Comparison of ENCODE assay signal across 16 cellular contexts in the genomic region with DNA sequence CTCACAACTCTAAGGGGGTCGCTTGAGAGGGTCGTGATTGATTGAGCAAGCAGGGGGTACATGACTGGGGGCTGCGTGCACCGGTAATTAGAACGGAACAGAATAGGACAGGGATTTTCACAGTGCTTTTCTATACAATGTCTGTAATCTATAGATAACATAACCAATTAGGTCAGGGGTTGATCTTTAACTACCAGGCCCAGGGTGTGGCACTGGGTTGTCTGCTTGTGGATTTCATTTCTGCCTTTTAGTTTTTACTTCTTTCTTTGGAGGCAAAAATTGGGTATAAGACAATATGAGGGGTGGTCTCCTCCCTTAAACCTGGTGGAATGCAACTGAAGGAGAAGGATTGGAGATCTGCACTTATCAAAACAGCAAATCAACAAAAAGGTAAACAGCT. TPM values are rescaled to one million over a fixed set of nuclear protein-coding genes. Genes with fewer than 3 reads are reported as not detected.
"Had no signal": no experiment of that assay in that cellular context is flagged by ENCODE, and none has a peak within 500 bp of the region (broad histone marks: within the 10 kb centered on the region; RNA-seq: fewer than 3 reads in every experiment).

No MANE protein-coding gene starts in this region.

RNA-seq across cellular contexts. Expression of a gene that starts 30.6 kb away (rescaled TPM):
- total RNA-seq: activated naive CD4-positive, alpha-beta T cell treated with anti-CD3 and anti-CD28 coated beads for 36 hours; activated naive CD4-positive, alpha-beta T cell treated with anti-CD3 and anti-CD28 coated beads, Interleukin-2, amount 50 U/mL, for 72 hours; activated naive CD8-positive, alpha-beta T cell treated with anti-CD3 and anti-CD28 coated beads for 36 hours; activated naive CD8-positive, alpha-beta T cell treated with anti-CD3 and anti-CD28 coated beads, Interleukin-2, amount 10 ng/mL, durations not matched to agents 7 days and 5 days; activated T-cell treated with anti-CD3 and anti-CD28 coated beads, Interleukin-2, amount 50 U/mL, for 4 hours; activated T-cell treated with anti-CD3 and anti-CD28 coated beads, Interleukin-2, amount 50 U/mL, for 72 hours; activated T-helper 1 cell treated with anti-CD3 and anti-CD28 coated beads, Interleukin-12 subunit alpha, Interleukin-12 subunit beta, Interleukin-2, Interleukin-4 antibody, amounts not matched to agents 30 ng/mL and 10 ng/mL and 1 ng/mL, durations not matched to agents 14 hours and 24 hours and 36 hours; activated T-helper 17 cell treated with anti-CD3 and anti-CD28 coated beads, Interleukin-2, amount 50 U/mL, for 72 hours; activated T-helper 2 cell treated with anti-CD3 and anti-CD28 coated beads, Interferon-gamma antibody, Interleukin-2, Interleukin-4, amounts not matched to agents 10 μg/mL and 5 μg/mL and 100 μg/mL, durations not matched to agents 14 hours and 24 hours and 36 hours; adrenal gland; aorta; ascending aorta; body of pancreas; bronchial epithelial cell; cardiac septum; chondrocyte had no signal
- polyA plus RNA-seq: adrenal gland, aorta had no signal
